Comparison of ENCODE assay signal across 15 cellular contexts in the genomic region with DNA sequence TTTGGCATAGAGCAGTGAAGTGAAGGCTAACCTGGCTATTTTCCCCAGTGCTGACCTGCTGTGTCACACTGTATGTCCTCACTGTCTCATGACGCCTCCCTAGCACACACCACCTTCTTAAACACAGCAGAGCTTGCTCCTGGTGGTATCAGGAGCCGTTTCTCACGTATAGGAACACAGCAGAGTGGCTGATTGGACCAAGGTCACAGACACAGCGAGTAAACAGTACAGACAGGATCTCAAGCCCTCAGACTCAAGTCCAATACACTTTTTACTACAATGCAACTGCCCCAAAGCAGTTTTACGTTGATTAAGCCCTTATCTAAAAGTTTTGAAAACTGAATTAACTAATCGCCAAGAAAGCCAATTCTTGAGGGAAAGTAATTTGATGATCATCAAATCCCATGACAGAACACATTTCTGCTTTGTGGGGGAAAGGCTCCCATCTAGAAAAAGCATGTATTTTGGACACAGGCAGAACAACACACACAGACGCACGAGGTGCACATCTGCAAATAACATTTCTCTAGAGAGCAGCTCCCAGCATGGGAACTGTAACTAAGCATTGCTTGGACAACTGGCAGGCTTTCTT. TPM values are rescaled to one million over a fixed set of nuclear protein-coding genes. Genes with fewer than 3 reads are reported as not detected.
DNase-seq lines count a peak whose midpoint lies in the region; ATAC-seq and TF ChIP-seq lines count a peak whose summit lies in the region.
"Had no signal": no experiment of that assay in that cellular context is flagged by ENCODE, and none has a peak within 500 bp of the region (broad histone marks: within the 10 kb centered on the region; RNA-seq: fewer than 3 reads in every experiment).

No MANE protein-coding gene starts in this region.

- no peaks in the 10 kb centered on the region for H3K9me3 Mint-ChIP-seq in chondrocyte (ENCODE audit: low read depth)

- H3K9me3 ChIP-seq in MG63: no peaks in the 10 kb centered on the region
- H3K9me3 ChIP-seq in right lobe of liver: no peaks in the 10 kb centered on the region
- H3K9me3 ChIP-seq: Peyer's patch, thyroid gland had no signal

- TF ChIP-seq POLR2A in right lobe of liver (IDR thresholded peaks at IDR 0.05): no peak

- no peaks in the 10 kb centered on the region for H3K27me3 Mint-ChIP-seq in chondrocyte (ENCODE audit: low read depth)

- 30% methylated on average over 8 of the region's 8 CpGs for WGBS in right lobe of liver (ENCODE audit: insufficient coverage, low coverage, low lambda C conversion rate, missing lambda C conversion rate)

- H3K27ac ChIP-seq in right lobe of liver (no peak overlapping the region), substantia nigra (ENCODE audit: low read depth, low read length, poor library complexity, severe bottlenecking) (peak overlapping the region; percentile 24)
- H3K27ac ChIP-seq: thyroid gland had no signal

- TF ChIP-seq CTCF in chondrocyte (IDR thresholded peaks at IDR 0.05) (no peak), right lobe of liver (IDR thresholded peaks at IDR 0.05) (no peak)

- H3K4me3 Mint-ChIP-seq in chondrocyte (ENCODE audit: unreplicated experiment): no peak overlapping the region
- H3K4me3 Mint-ChIP-seq: activated CD8-positive, alpha-beta T cell treated with anti-CD3 and anti-CD28 coated beads, Interleukin-2, amount 10 ng/mL, durations not matched to agents 7 days and 5 days had no signal

- H3K4me1 Mint-ChIP-seq in chondrocyte (ENCODE audit: low read depth): peaks cover 58% of the 10 kb centered on the region

- ATAC-seq in right lobe of liver (peak; percentile 41 to 78 (median 51)), GM19467 (IDR thresholded peaks at IDR 0.05; ENCODE audit: unreplicated experiment) (no peak), HG03135 (IDR thresholded peaks at IDR 0.05; ENCODE audit: unreplicated experiment) (no peak)
- ATAC-seq: activated CD8-positive, alpha-beta T cell treated with anti-CD3 and anti-CD28 coated beads, Interleukin-2, amount 10 ng/mL, durations not matched to agents 7 days and 5 days had no signal

- H3K27ac Mint-ChIP-seq in chondrocyte (ENCODE audit: unreplicated experiment): peak overlapping the region; percentile 87
- H3K27ac Mint-ChIP-seq: activated CD8-positive, alpha-beta T cell treated with anti-CD3 and anti-CD28 coated beads, Interleukin-2, amount 10 ng/mL, durations not matched to agents 7 days and 5 days had no signal

- H3K27me3 ChIP-seq in MG63: no peaks in the 10 kb centered on the region
- H3K27me3 ChIP-seq in right lobe of liver: no peaks in the 10 kb centered on the region
- H3K27me3 ChIP-seq: Peyer's patch, thyroid gland had no signal

- intact Hi-C loops in right lobe of liver (cut with DNase I): no loop called here

- DNase-seq in MG63 (peak; percentile 41), chondrocyte (ENCODE audit: low spot score) (no peak), right lobe of liver (no peak), substantia nigra (lab: John Stamatoyannopoulos, UW) (no peak), NCI-H1092 (lab: John Stamatoyannopoulos, UW) (no peak), NCI-H69 (lab: John Stamatoyannopoulos, UW) (no peak)
- DNase-seq: activated CD8-positive, alpha-beta T cell treated with anti-CD3 and anti-CD28 coated beads, Interleukin-2, amount 10 ng/mL, durations not matched to agents 7 days and 5 days; activated naive CD4-positive, alpha-beta T cell treated with Interleukin-2 at 50 U/mL for 16 hours; Calu3; NCI-H345; Peyer's patch; retina; thyroid gland had no signal

- H3K36me3 ChIP-seq in MG63: peaks cover 27% of the 10 kb centered on the region
- no peaks in the 10 kb centered on the region for H3K36me3 ChIP-seq in right lobe of liver
- H3K36me3 ChIP-seq: Peyer's patch, thyroid gland had no signal

- H3K36me3 Mint-ChIP-seq in chondrocyte (ENCODE audit: low read depth): no peaks in the 10 kb centered on the region

- peaks cover 0 to 14% (median 3%) of the 10 kb centered on the region in 4 donors for H3K4me1 ChIP-seq in right lobe of liver

- no peak overlapping the region for H3K4me3 ChIP-seq in MG63
- no peak overlapping the region for H3K4me3 ChIP-seq in right lobe of liver
- H3K4me3 ChIP-seq: Peyer's patch, thyroid gland had no signal

RNA-seq across cellular contexts. Expression of gene ARHGAP17, which starts 15.2 kb away (rescaled TPM):
- total RNA-seq in MG63 (2014; rRNA removed; shearing (Covaris generic); ENCODE audit: low replicate concordance): 17.5 and 36.1 TPM in 2 replicates
- total RNA-seq in chondrocyte (74.7 to 85.4 TPM (median 75.2 TPM) in 3 replicates), right lobe of liver (10 to 100 TPM; 20.9 to 33.9 (median 26.3) TPM)

Comparison
In these comparisons a context has a peak if more than half of its experiments do, and no peak if none do; other contexts are left out.
1. ATAC-seq: peak in right lobe of liver (4 of 4); none in GM19467 (single experiment) and HG03135 (single experiment).